In genomic region chr7:96589038-96589437, GRCh38 we compare ENCODE assay signal across 16 cellular contexts.
"Had no signal": no experiment of that assay in that cellular context is flagged by ENCODE, and none has a peak within 500 bp of the region (broad histone marks: within the 10 kb centered on the region; RNA-seq: fewer than 3 reads in every experiment).

No MANE protein-coding gene starts in this region.

- H3K4me3 ChIP-seq: breast epithelium, mucosa of descending colon, tibial artery, vagina had no signal

- H3K9me3 ChIP-seq: breast epithelium, mucosa of descending colon, tibial artery, vagina had no signal

- H3K4me1 ChIP-seq: breast epithelium, tibial artery, vagina had no signal

- FAIRE-seq: small intestine had no signal

- H3K27me3 ChIP-seq: breast epithelium, tibial artery, vagina had no signal

- DNase-seq: activated CD4-positive, alpha-beta memory T cell treated with anti-CD3 and anti-CD28 coated beads, Interleukin-2, amount 10 ng/mL, durations not matched to agents 7 days and 5 days; activated CD4-positive, alpha-beta T cell treated with anti-CD3 and anti-CD28 coated beads for 36 hours; activated naive CD4-positive, alpha-beta T cell; activated T-cell treated with anti-CD3 and anti-CD28 coated beads, Interleukin-2, amount 50 U/mL, for 72 hours; aorta; mucosa of descending colon; naive thymus-derived CD8-positive, alpha-beta T cell; nucleus accumbens; right cardiac atrium; small intestine; tibial artery had no signal

- H3K36me3 ChIP-seq: breast epithelium, tibial artery, vagina had no signal

- ATAC-seq: activated CD4-positive, alpha-beta T cell treated with anti-CD3 and anti-CD28 coated beads for 36 hours; activated T-cell treated with anti-CD3 and anti-CD28 coated beads, Interleukin-2, amount 50 U/mL, for 72 hours; left lobe of liver; mucosa of descending colon; naive thymus-derived CD8-positive, alpha-beta T cell; right cardiac atrium; stimulated activated effector memory CD8-positive, alpha-beta T cell treated with anti-CD3 and anti-CD28 coated beads, Interleukin-12 subunit alpha, Interleukin-12 subunit beta, amount 100 ng/mL, for 72 hours had no signal

- H3K27ac ChIP-seq: breast epithelium, tibial artery, vagina, VCaP had no signal
